1 cellular context compared by ENCODE assay signal in the genomic region with DNA sequence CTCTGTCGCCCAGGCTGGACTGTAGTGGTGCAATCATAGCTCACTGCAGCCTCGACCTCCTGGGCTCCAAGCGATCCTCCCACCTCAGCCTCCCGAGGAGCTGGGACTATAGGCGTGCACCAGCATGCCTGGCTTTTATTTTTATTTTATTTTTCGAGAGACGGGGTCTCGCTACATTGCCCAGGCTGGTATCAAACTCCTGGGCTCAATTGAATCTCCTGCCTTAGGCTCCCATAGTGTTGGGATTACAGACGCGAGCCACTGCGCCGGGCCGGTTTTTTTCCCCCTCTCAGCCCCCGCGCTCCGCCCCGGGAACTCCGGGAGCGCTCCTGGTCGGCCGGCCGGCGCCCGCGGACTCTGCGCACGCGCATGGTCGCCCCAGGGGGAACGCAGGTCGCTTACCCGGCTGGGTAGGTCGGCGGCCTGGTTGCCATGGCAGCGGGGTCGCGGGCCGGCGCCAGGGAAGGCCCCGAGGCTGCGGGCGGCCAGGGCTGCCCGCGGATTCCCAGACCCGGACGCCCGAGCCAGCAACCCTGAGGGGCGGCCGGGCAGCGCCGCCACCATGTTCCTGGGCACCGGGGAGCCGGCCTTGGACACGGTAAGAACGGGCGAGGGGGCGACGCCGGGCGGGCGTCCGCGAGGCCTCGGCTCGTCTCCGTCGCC.
TF ChIP-seq lines count a peak whose summit lies in the region.

A gene with protein sequence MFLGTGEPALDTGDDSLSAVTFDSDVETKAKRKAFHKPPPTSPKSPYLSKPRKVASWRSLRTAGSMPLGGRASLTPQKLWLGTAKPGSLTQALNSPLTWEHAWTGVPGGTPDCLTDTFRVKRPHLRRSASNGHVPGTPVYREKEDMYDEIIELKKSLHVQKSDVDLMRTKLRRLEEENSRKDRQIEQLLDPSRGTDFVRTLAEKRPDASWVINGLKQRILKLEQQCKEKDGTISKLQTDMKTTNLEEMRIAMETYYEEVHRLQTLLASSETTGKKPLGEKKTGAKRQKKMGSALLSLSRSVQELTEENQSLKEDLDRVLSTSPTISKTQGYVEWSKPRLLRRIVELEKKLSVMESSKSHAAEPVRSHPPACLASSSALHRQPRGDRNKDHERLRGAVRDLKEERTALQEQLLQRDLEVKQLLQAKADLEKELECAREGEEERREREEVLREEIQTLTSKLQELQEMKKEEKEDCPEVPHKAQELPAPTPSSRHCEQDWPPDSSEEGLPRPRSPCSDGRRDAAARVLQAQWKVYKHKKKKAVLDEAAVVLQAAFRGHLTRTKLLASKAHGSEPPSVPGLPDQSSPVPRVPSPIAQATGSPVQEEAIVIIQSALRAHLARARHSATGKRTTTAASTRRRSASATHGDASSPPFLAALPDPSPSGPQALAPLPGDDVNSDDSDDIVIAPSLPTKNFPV (plus strand): TSS at position 360 of the 663 bp plus-strand sequence. CDS start 203 bp downstream, at position 563.

TF ChIP-seq in IMR-90, 13 proteins besides CTCF, POLR2A, EP300 and RAD21:
- peak; percentile 79; the same call in 1 of the 2 replicates for TF ChIP-seq MAZ (IDR thresholded peaks at IDR 0.05; ENCODE audit: borderline replicate concordance, low read depth, low read length)
- no peak for TF ChIP-seq FOS (IDR thresholded peaks at IDR 0.05; ENCODE audit: low read depth, low read length)
- TF ChIP-seq, protein P1, sequence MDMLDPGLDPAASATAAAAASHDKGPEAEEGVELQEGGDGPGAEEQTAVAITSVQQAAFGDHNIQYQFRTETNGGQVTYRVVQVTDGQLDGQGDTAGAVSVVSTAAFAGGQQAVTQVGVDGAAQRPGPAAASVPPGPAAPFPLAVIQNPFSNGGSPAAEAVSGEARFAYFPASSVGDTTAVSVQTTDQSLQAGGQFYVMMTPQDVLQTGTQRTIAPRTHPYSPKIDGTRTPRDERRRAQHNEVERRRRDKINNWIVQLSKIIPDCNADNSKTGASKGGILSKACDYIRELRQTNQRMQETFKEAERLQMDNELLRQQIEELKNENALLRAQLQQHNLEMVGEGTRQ (IDR thresholded peaks at IDR 0.05; ENCODE audit: low read depth, low read length) = no peak
- no peak for TF ChIP-seq BHLHE40 (IDR thresholded peaks at IDR 0.05; ENCODE audit: low read depth, low read length)
- TF ChIP-seq SMC3 (IDR thresholded peaks at IDR 0.05; ENCODE audit: low read depth, low read length) = no peak
- peak; percentile 74; the same call in 1 of the 2 replicates for TF ChIP-seq MXI1 (IDR thresholded peaks at IDR 0.05; ENCODE audit: borderline replicate concordance, low read depth, low read length)
